Comparison of ENCODE assay signal across 8 cellular contexts in the genomic region with DNA sequence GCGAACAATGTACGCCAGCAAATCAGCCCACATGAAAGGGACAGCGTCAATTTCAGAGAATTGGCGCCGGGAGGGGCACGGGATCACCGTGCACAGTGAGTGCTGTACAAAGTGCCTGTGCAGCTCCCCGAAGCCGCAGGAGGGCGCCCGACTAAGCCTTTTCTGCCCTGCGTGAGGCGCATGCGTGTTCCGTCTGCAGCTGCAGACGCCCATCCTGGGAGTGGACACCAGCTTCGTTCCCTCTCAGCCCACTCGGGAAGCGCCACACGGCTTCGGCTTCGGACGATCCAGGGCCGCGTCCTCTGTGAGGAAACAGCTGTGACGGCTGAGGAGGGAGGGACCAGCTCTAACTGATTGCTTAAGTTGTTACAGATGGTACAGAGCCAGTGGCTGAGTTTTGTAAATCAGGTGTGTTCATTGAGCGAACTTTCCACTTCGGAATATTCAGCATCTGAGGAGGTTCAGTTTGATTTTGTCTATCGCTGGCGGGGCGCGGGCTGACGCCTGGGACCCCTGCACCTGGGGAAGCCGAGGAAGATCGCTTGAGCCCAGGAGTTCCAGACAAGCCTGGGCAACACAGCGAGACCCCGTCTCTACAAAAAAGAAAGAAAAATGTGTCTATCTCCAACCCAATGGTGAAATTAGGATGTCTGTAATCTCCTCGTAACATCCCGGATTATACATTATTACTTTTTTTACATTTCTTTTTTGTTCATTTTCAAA. TPM values are rescaled to one million over a fixed set of nuclear protein-coding genes. Genes with fewer than 3 reads are reported as not detected.
DNase-seq lines count a peak whose midpoint lies in the region; ATAC-seq lines count a peak whose summit lies in the region.

No MANE protein-coding gene starts in this region.

- DNase-seq in AG20443 (ENCODE audit: low spot score) (peak; percentile 99), H7 (peak; percentile 97), NCI-H510A (lab: John Stamatoyannopoulos, UW) (peak; percentile 84), dedifferentiated amniotic fluid mesenchymal stem cell (ENCODE audit: extremely low spot score) (peak; percentile 85)
- DNase-seq in activated CD4-positive, alpha-beta T cell treated with anti-CD3 and anti-CD28 coated beads, Interleukin-2, amount 50 U/mL, for 1 hour = peak; percentile 95
- peak; percentile 96 for DNase-seq in stimulated activated CD4-positive, alpha-beta T cell treated with anti-CD3 and anti-CD28 coated beads, Interleukin-15, amount 100 ng/mL, for 24 hours

- H3K36me3 ChIP-seq in H7 (replicated peaks; ENCODE audit: control insufficient read depth, insufficient read depth, low read length) = no peaks in the 10 kb centered on the region

- no peak for ATAC-seq in HG03432 (IDR thresholded peaks at IDR 0.05; ENCODE audit: unreplicated experiment)

- H3K27me3 ChIP-seq in H7 (ENCODE audit: control insufficient read depth, insufficient read depth, low read length) = peaks cover 23% of the 10 kb centered on the region
- no peaks in the 10 kb centered on the region for H3K27me3 ChIP-seq in layer of hippocampus (ENCODE audit: control insufficient read depth, insufficient read depth, low read length)

- H3K27ac ChIP-seq in layer of hippocampus (ENCODE audit: low read depth, low read length) = peak overlapping the region; percentile 44

- H3K4me3 ChIP-seq in H7 (ENCODE audit: insufficient read depth, low read depth, low read length) = peak overlapping the region; percentile 37

RNA-seq across cellular contexts. Expression of a gene that starts 15.4 kb away (rescaled TPM):
- total RNA-seq in H7 (2014; rRNA removed; shearing (Covaris generic)) = 1.4 and 4.7 TPM in 2 replicates
